In genomic region chr11:65916391-65916790, GRCh38 we compare ENCODE assay signal across 9 cellular contexts. TPM values are rescaled to one million over a fixed set of nuclear protein-coding genes. Genes with fewer than 3 reads are reported as not detected.
DNase-seq lines count a peak whose midpoint lies in the region; ATAC-seq, FAIRE-seq and TF ChIP-seq lines count a peak whose summit lies in the region.
"Had no signal": no experiment of that assay in that cellular context is flagged by ENCODE, and none has a peak within 500 bp of the region (broad histone marks: within the 10 kb centered on the region; RNA-seq: fewer than 3 reads in every experiment).

No MANE protein-coding gene starts in this region.

- no peak overlapping the region for H2AFZ ChIP-seq in PC-9

- H4K20me1 ChIP-seq in PC-9 (ENCODE audit: insufficient read depth), result no peaks in the 10 kb centered on the region

- no peaks in the 10 kb centered on the region for H3K27me3 ChIP-seq in CD4-positive, alpha-beta T cell (ENCODE audit: control insufficient read depth, insufficient read depth, low read length)
- H3K27me3 ChIP-seq in PC-9 (ENCODE audit: insufficient read depth, low read depth), result no peaks in the 10 kb centered on the region
- H3K27me3 ChIP-seq in ovary, result no peaks in the 10 kb centered on the region

- H3K4me3 Mint-ChIP-seq in CD4-positive, alpha-beta T cell, result peak overlapping the region; percentile 94
- H3K4me3 Mint-ChIP-seq in endothelial cell (ENCODE audit: unreplicated experiment), result peak overlapping the region; percentile 78

- H3K36me3 ChIP-seq in PC-9 (ENCODE audit: low read depth) (no peaks in the 10 kb centered on the region), ovary (no peaks in the 10 kb centered on the region)

- no peak for DNase-seq in CD4-positive, alpha-beta T cell
- no peak for DNase-seq in PC-9
- no peak for DNase-seq in endothelial cell (ENCODE audit: low spot score)
- no peak for DNase-seq in ovary
- no peak for DNase-seq in frontal cortex (ENCODE audit: low spot score in 2 of 2)
- DNase-seq in posterior vena cava (ENCODE audit: low spot score), result no peak
- no peak for DNase-seq in NCI-H2227 treated with DMSO at 0.1 percent for 48 hours (lab: John Stamatoyannopoulos, UW)

- CTCF ChIA-PET in CD4-positive, alpha-beta T cell (lab: Charles Lee), result interaction anchor here (0.8 kb wide), 1 partner anchor 25 kb away, joined by 3 read pairs; the partner anchor contains the start of gene CCDC85B
- CTCF ChIA-PET in PC-9 (lab: Charles Lee), result interaction anchor here (0.6 to 1.4 kb wide), 3 partner anchors 9 to 28 kb away, joined by 6 to 10 read pairs (median 9); partner anchors contain the start of gene FIBP

- H3K9me3 ChIP-seq in CD4-positive, alpha-beta T cell (ENCODE audit: control insufficient read depth, low read length), result no peaks in the 10 kb centered on the region
- H3K9me3 ChIP-seq in PC-9 (ENCODE audit: insufficient read depth, low read depth), result no peaks in the 10 kb centered on the region
- no peaks in the 10 kb centered on the region for H3K9me3 ChIP-seq in ovary

- H3K4me3 ChIP-seq in PC-9 (peak overlapping the region; percentile 89), ovary (no peak overlapping the region)

- peak overlapping the region; percentile 82 for H3K27ac Mint-ChIP-seq in CD4-positive, alpha-beta T cell
- peak overlapping the region; percentile 48 for H3K27ac Mint-ChIP-seq in endothelial cell (ENCODE audit: unreplicated experiment)

- no peaks in the 10 kb centered on the region for H3K9me3 Mint-ChIP-seq in CD4-positive, alpha-beta T cell
- no peaks in the 10 kb centered on the region for H3K9me3 Mint-ChIP-seq in endothelial cell (ENCODE audit: unreplicated experiment)

- FAIRE-seq in frontal cortex (lab: Jason Lieb, UNC), result no peak
- FAIRE-seq: urothelium cell line had no signal

- peak overlapping the region; percentile 90 for H3K4me2 ChIP-seq in PC-9

- H3K9me2 ChIP-seq in PC-9 (ENCODE audit: insufficient read depth), result no peaks in the 10 kb centered on the region

- TF ChIP-seq POLR2A in ovary (IDR thresholded peaks at IDR 0.05), result no peak

- H3K27me3 Mint-ChIP-seq in CD4-positive, alpha-beta T cell, result no peaks in the 10 kb centered on the region
- H3K27me3 Mint-ChIP-seq in endothelial cell (ENCODE audit: unreplicated experiment), result peaks cover 7% of the 10 kb centered on the region

- peaks cover 27% of the 10 kb centered on the region for H3K36me3 Mint-ChIP-seq in CD4-positive, alpha-beta T cell (ENCODE audit: low read depth)
- H3K36me3 Mint-ChIP-seq in endothelial cell (ENCODE audit: low read depth, unreplicated experiment), result peaks cover 5% of the 10 kb centered on the region

- BruUV-seq in PC-9 (replicated peaks; lab: Mats Ljungman, UMichigan), result no TSS peak

- no peak for TF ChIP-seq CTCF in CD4-positive, alpha-beta T cell (IDR thresholded peaks at IDR 0.05)
- TF ChIP-seq CTCF in PC-9 (conservative IDR thresholded peaks at IDR 0.05), result no peak
- TF ChIP-seq CTCF in endothelial cell (IDR thresholded peaks at IDR 0.05; ENCODE audit: unreplicated experiment), result no peak
- TF ChIP-seq CTCF in ovary (IDR thresholded peaks at IDR 0.05), result no peak

- H3K4me1 Mint-ChIP-seq in CD4-positive, alpha-beta T cell (ENCODE audit: low read depth), result peaks cover 32% of the 10 kb centered on the region
- peaks cover 9% of the 10 kb centered on the region for H3K4me1 Mint-ChIP-seq in endothelial cell (ENCODE audit: unreplicated experiment)

- TF ChIP-seq EP300 in ovary (IDR thresholded peaks at IDR 0.05), result no peak

- intact Hi-C loops in CD4-positive, alpha-beta T cell (cut with DNase I, micrococcal nuclease), result loop anchor here in 1 of 2 experiments (5.0 kb wide), 1 partner anchor 136 kb away; the partner anchor contains the start of gene SF3B2
- intact Hi-C loops in PC-9 (cut with micrococcal nuclease; ENCODE audit: unreplicated experiment) (loop anchor here (2.0 to 5.0 kb wide), 2 partner anchors 58 to 359 kb away; partner anchors contain the start of genes CFL1 and LTBP3), ovary (cut with DNase I) (no loop called here), posterior vena cava (cut with DNase I) (no loop called here)

- peaks cover 42% of the 10 kb centered on the region for H3K79me2 ChIP-seq in PC-9 (ENCODE audit: low read depth)

- H3F3A ChIP-seq in PC-9 (ENCODE audit: insufficient read depth, low read depth), result peaks cover 47% of the 10 kb centered on the region

- H3K27ac ChIP-seq in CD4-positive, alpha-beta T cell (ENCODE audit: low read depth, low read length), result no peak overlapping the region
- peak overlapping the region; percentile 90 for H3K27ac ChIP-seq in PC-9
- H3K27ac ChIP-seq in ovary, result peak overlapping the region; percentile 58 to 79

- no peak for ATAC-seq in CD4-positive, alpha-beta T cell (ENCODE audit: poor library complexity)
- ATAC-seq in GM18867 (IDR thresholded peaks at IDR 0.05; ENCODE audit: unreplicated experiment), result no peak

- POLR2A ChIA-PET in CD4-positive, alpha-beta T cell (lab: Charles Lee), result interaction anchor here (2.4 kb wide), 1 partner anchor 26 kb away, joined by 13 read pairs; the partner anchor contains the start of gene CCDC85B
- POLR2A ChIA-PET in PC-9 (lab: Charles Lee; ENCODE audit: unreplicated experiment), result interaction anchor here (0.6 to 1.6 kb wide), 7 partner anchors 14 to 323 kb away, joined by 3 to 34 read pairs (median 5); partner anchors contain the start of genes CCDC85B, FIBP and FOSL1

- WGBS in ovary, 3 donors, result 64 to 73% (median 68%) methylated on average over 7 of the region's 7 CpGs

- H3K4me1 ChIP-seq in PC-9 (replicated peaks; ENCODE audit: insufficient read depth) (peaks cover 75% of the 10 kb centered on the region), ovary (ENCODE audit: insufficient read depth) (peaks cover 45% of the 10 kb centered on the region)

RNA-seq across cellular contexts. Expression of gene C11orf68, which starts 2.5 kb away (rescaled TPM):
- total RNA-seq in CD4-positive, alpha-beta T cell, result 10 to 100 TPM; 13.7 to 13.8 TPM
- total RNA-seq in PC-9 (2021) (36.5 and 43.9 TPM in 2 replicates), endothelial cell (ENCODE audit: unreplicated experiment) (31.1 TPM), ovary (10 to 100 TPM; 13.7 to 70.5 (median 38.4) TPM), frontal cortex (11.8 TPM), posterior vena cava (10 to 100 TPM; 35.7 to 36.0 TPM)
- 10 to 100 TPM; 20.5 to 57.8 TPM for polyA plus RNA-seq in ovary

RNA-seq across cellular contexts. Expression of gene DRAP1, which starts 2.8 kb away (rescaled TPM):
- 10 to 100 TPM; 58.6 to 59.1 TPM for total RNA-seq in CD4-positive, alpha-beta T cell
- total RNA-seq in PC-9 (2021) (196 and 220 TPM in 2 replicates), endothelial cell (ENCODE audit: unreplicated experiment) (79.6 TPM), ovary (10 to 100 TPM; 40.2 to 84.4 (median 78.3) TPM), frontal cortex (113 TPM), posterior vena cava (10 to 100 TPM; 76.0 to 92.2 TPM)
- polyA plus RNA-seq in ovary, result 10 to 100 TPM; 22.2 to 86.7 TPM

RNA-seq across cellular contexts. Expression of gene FOSL1, which starts 16.2 kb away (rescaled TPM):
- 1 to 10 TPM; 1.8 to 2.2 TPM for total RNA-seq in CD4-positive, alpha-beta T cell
- total RNA-seq in PC-9 (2021), result 58.8 and 69.9 TPM in 2 replicates
- total RNA-seq in endothelial cell (ENCODE audit: unreplicated experiment), result 1.3 TPM
- total RNA-seq in ovary, result 1 to 10 TPM in 4 of 7 donors, under 1 TPM in 3; 0.61 to 9.4 (median 1.1) TPM
- 1 to 10 TPM in 1 of 2 donors, under 1 TPM in 1; 0.94 to 1.0 TPM for polyA plus RNA-seq in ovary
- not detected for total RNA-seq in frontal cortex
- total RNA-seq in posterior vena cava, result 10 to 100 TPM in 1 of 2 donors, 1 to 10 TPM in 1; 7.4 to 38.7 TPM

RNA-seq across cellular contexts. Expression of gene CCDC85B, which starts 25.9 kb away (rescaled TPM):
- total RNA-seq in CD4-positive, alpha-beta T cell, result 10 to 100 TPM; 23.1 to 25.8 TPM
- total RNA-seq in PC-9 (2021) (45.0 and 95.0 TPM in 2 replicates), endothelial cell (ENCODE audit: unreplicated experiment) (90.7 TPM), ovary (10 to 100 TPM; 31.5 to 85.0 (median 58.1) TPM), frontal cortex (12.2 TPM), posterior vena cava (10 to 100 TPM; 31.8 to 36.7 TPM)
- 10 to 100 TPM in 1 of 2 donors, not detected in 1; 41.5 TPM for polyA plus RNA-seq in ovary

RNA-seq across cellular contexts. Expression of gene FIBP, which starts 28.1 kb away (rescaled TPM):
- 10 to 100 TPM; 19.1 to 19.9 TPM for total RNA-seq in CD4-positive, alpha-beta T cell
- total RNA-seq in PC-9 (2021), result 105 and 141 TPM in 2 replicates
- 75.6 TPM for total RNA-seq in endothelial cell (ENCODE audit: unreplicated experiment)
- total RNA-seq in ovary, result 10 to 100 TPM; 32.5 to 71.7 (median 44.2) TPM
- polyA plus RNA-seq in ovary, result 10 to 100 TPM; 40.1 to 74.2 TPM
- 154 TPM for total RNA-seq in frontal cortex
- total RNA-seq in posterior vena cava, result 10 to 100 TPM; 39.7 to 40.8 TPM
